In the genomic region with DNA sequence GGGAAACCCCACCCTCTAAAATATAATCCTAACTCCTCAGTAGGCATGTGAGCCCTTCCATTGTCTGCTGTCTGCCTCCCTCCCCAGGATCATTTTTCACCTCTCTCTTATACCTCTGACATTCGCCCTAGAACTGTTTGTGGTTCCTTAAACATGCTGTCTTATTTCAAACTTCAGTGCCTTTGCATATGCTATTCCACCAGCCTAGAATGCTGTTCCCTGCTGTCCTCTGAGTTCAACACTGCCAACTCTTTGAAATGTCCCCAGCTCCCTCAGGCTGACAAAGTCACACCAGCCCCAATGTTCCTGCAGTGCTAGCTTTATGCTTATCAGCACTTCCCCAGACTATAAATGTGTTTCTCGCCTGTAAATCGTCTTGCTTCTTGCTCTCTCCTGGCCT, we compare ENCODE assay signal across 14 cellular contexts.
"Had no signal": no experiment of that assay in that cellular context is flagged by ENCODE, and none has a peak within 500 bp of the region (broad histone marks: within the 10 kb centered on the region; RNA-seq: fewer than 3 reads in every experiment).

No MANE protein-coding gene starts in this region.

- H3K27me3 ChIP-seq: transverse colon had no signal

- DNase-seq: activated CD4-positive, CD25-positive, alpha-beta regulatory T cell; endodermal cell; head of caudate nucleus; mesenchymal stem cell; nucleus accumbens; posterior cingulate gyrus; stimulated activated CD4-positive, alpha-beta T cell treated with anti-CD3 and anti-CD28 coated beads, Interleukin-4, amount 100 ng/mL, for 1 hour; stimulated activated naive CD4-positive, alpha-beta T cell treated with Interleukin-2 at 50 U/mL for 16 hours; transverse colon had no signal

- FAIRE-seq: astrocyte, bronchial epithelial cell, frontal cortex had no signal

- H3K9me3 Mint-ChIP-seq: activated T-cell treated with anti-CD3 and anti-CD28 coated beads, Interleukin-2, amount 50 U/mL, for 72 hours; endodermal cell; nephron had no signal

- H3K4me3 ChIP-seq: transverse colon had no signal

- H3K27ac Mint-ChIP-seq: activated T-cell treated with anti-CD3 and anti-CD28 coated beads, Interleukin-2, amount 50 U/mL, for 72 hours; endodermal cell had no signal

- H3K9me3 ChIP-seq: transverse colon had no signal

- H3K27ac ChIP-seq: transverse colon had no signal

- H3K36me3 ChIP-seq: transverse colon had no signal

- H3K4me1 Mint-ChIP-seq: endodermal cell had no signal

- H3K4me3 Mint-ChIP-seq: endodermal cell, nephron had no signal
